1 cellular context compared by ENCODE assay signal in genomic region chr6:34243131-34243771, GRCh38.
TF ChIP-seq lines count a peak whose summit lies in the region.

No MANE protein-coding gene starts in this region.

TF ChIP-seq in GM12878, 131 proteins besides CTCF, POLR2A, EP300 and RAD21 (continued from another document):
- TF ChIP-seq ZNF687 (IDR thresholded peaks at IDR 0.05) (no peak), RAD51 (IDR thresholded peaks at IDR 0.05) (no peak), POLR2AphosphoS5 (IDR thresholded peaks at IDR 0.05; ENCODE audit: low read length) (no peak), HDAC2 (IDR thresholded peaks at IDR 0.05) (no peak), ZNF622 (IDR thresholded peaks at IDR 0.05) (no peak), ASH2L (IDR thresholded peaks at IDR 0.05; ENCODE audit: borderline replicate concordance, low read depth) (no peak)
TF ChIP-seq in GM12878: peak in this region for 0.
